In the genomic region with DNA sequence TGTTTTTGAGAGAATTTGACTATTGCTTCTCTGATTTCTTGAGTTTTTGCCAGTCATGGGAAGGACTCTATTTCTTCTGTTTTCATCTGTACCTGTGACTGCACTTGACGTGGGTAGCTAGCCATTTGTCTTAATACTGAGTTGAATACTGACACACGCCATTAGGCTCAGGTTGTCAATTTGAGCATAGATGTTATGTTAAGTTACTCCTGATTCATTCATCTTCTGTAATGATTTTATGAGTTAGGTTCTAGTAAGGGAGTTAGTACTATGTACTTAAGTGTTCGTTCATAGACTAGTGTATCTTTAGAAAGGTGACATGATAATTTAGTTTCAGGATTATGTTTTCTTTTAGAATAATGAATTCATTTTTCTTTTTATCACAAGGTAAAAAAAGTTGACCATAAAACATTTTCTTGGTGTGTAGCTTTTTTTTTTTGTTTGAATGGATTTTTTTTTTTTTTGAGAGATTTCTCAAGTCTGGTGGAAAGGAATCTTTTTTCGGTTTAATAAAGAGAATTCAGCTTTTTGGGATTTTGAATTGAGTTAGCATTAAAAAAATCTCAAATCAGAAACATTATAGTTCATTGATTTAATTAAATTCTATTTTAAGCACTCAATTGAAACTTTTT, we compare ENCODE assay signal across 8 cellular contexts. TPM values are rescaled to one million over a fixed set of nuclear protein-coding genes. Genes with fewer than 3 reads are reported as not detected.
A peak's percentile ranks its signal among the peaks of the same experiment; 100 is the strongest.
DNase-seq lines count a peak whose midpoint lies in the region; FAIRE-seq and TF ChIP-seq lines count a peak whose summit lies in the region.

No MANE protein-coding gene starts in this region.

- H3K27ac ChIP-seq in duodenal mucosa (ENCODE audit: low read depth, low read length) (no peak overlapping the region), neural progenitor cell (no peak overlapping the region)

- peaks cover 43 to 47% of the 10 kb centered on the region in 2 donors for H3K4me1 ChIP-seq in duodenal mucosa (ENCODE audit: control insufficient read depth in 1 of 2, insufficient read depth in 2 of 2, low read length in 2 of 2)
- H3K4me1 ChIP-seq in neural progenitor cell: peaks cover 42% of the 10 kb centered on the region

- peaks cover 60% of the 10 kb centered on the region for H4K20me1 ChIP-seq in neural progenitor cell (ENCODE audit: low read depth)

- H3K36me3 ChIP-seq in duodenal mucosa (ENCODE audit: control insufficient read depth in 1 of 2, insufficient read depth in 2 of 2, low read length in 2 of 2): no peaks in the 10 kb centered on the region
- H3K36me3 ChIP-seq in neural progenitor cell: peaks cover 3% of the 10 kb centered on the region

- H3K4me1 Mint-ChIP-seq in neural progenitor cell: peaks cover 60% of the 10 kb centered on the region

- H3K4me3 Mint-ChIP-seq in neural progenitor cell: peak overlapping the region; percentile 98

- peaks cover 4% of the 10 kb centered on the region for H3K36me3 Mint-ChIP-seq in neural progenitor cell

- FAIRE-seq in G401.6 (lab: Jason Lieb, UNC): peak; percentile 61

- H3K27ac Mint-ChIP-seq in neural progenitor cell: peak overlapping the region; percentile 93

- H3K9me3 ChIP-seq in duodenal mucosa (ENCODE audit: control insufficient read depth in 1 of 2, low read length in 2 of 2): no peaks in the 10 kb centered on the region
- H3K9me3 ChIP-seq in neural progenitor cell (ENCODE audit: low read depth): no peaks in the 10 kb centered on the region

- H3K4me3 ChIP-seq in duodenal mucosa (ENCODE audit: low read depth in 1 of 2, low read length in 2 of 2): peak overlapping the region; percentile 81 to 92
- H3K4me3 ChIP-seq in neural progenitor cell: peak overlapping the region; percentile 81

- H3K27me3 Mint-ChIP-seq in neural progenitor cell (ENCODE audit: insufficient read depth, low read depth): peaks cover 7% of the 10 kb centered on the region

- peaks cover 67% of the 10 kb centered on the region for H3K79me2 ChIP-seq in neural progenitor cell (ENCODE audit: low read depth)

- peaks cover 3% of the 10 kb centered on the region for H3K9me3 Mint-ChIP-seq in neural progenitor cell

- H2AFZ ChIP-seq in neural progenitor cell (replicated peaks): no peak overlapping the region

- H3K27me3 ChIP-seq in duodenal mucosa (ENCODE audit: control insufficient read depth in 1 of 2, insufficient read depth in 2 of 2, low read length in 2 of 2) (peaks cover 0 to 8% of the 10 kb centered on the region in 2 donors), neural progenitor cell (no peaks in the 10 kb centered on the region)

- peak overlapping the region; percentile 74 to 77 for H3K9ac ChIP-seq in duodenal mucosa (ENCODE audit: low read depth in 1 of 2, low read length in 2 of 2)
- H3K9ac ChIP-seq in neural progenitor cell: peak overlapping the region; percentile 50

- peak; percentile 52 for DNase-seq in NCI-H526 treated with DMSO at 0.1 percent for 48 hours (lab: John Stamatoyannopoulos, UW)
- no peak for DNase-seq in neural progenitor cell (ENCODE audit: low spot score)
- DNase-seq in germinal center (ENCODE audit: low spot score): no peak
- no peak for DNase-seq in central memory CD4-positive, alpha-beta T cell
- DNase-seq in occipital lobe (lab: John Stamatoyannopoulos, UW): no peak
- DNase-seq in GM19240 (ENCODE audit: insufficient read length, low spot score): no peak

- H3K4me2 ChIP-seq in neural progenitor cell: peak overlapping the region; percentile 90

- H3F3A ChIP-seq in neural progenitor cell (ENCODE audit: low read depth): peaks cover 30% of the 10 kb centered on the region

- no peak for TF ChIP-seq CTCF in neural progenitor cell (IDR thresholded peaks at IDR 0.05)

RNA-seq across cellular contexts. Expression of a gene that starts 1.7 kb away (rescaled TPM):
- 261 and 357 TPM in 2 replicates for total RNA-seq in neural progenitor cell (ENCODE audit: low replicate concordance)
- 237 TPM for total RNA-seq in occipital lobe
